In the genomic region with DNA sequence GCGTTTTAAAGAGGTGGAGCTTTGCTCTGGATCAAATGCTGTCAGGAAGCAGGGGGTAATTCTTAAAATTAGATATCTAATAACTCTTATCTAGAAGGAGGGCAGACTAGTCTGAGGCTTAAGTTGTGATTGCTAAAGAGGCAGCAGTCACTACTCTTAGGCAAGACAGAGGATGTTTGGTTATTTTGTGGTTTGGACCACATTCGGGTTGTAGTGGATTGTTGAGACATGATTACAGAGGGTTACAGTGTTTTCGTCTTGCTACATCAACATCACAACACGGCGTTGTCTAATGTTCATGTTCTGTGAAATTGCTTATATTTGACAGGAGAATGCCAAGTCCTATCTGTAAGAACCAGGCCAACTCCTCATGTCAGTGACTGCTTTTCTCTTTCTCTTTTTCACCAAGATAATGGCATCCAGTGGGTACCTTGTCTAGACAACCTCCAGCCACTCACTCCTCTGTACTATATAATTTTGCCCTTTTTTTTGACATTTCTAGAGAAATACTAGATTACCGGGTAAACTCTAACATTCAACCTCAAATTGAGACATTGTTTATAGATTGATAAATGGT, we compare ENCODE assay signal across 12 cellular contexts. TPM values are rescaled to one million over a fixed set of nuclear protein-coding genes. Genes with fewer than 3 reads are reported as not detected.
A peak's percentile ranks its signal among the peaks of the same experiment; 100 is the strongest.
DNase-seq lines count a peak whose midpoint lies in the region; ATAC-seq and TF ChIP-seq lines count a peak whose summit lies in the region.
"Had no signal": no experiment of that assay in that cellular context is flagged by ENCODE, and none has a peak within 500 bp of the region (broad histone marks: within the 10 kb centered on the region; RNA-seq: fewer than 3 reads in every experiment).

No MANE protein-coding gene starts in this region.

- ATAC-seq in HG02763 (IDR thresholded peaks at IDR 0.05; ENCODE audit: unreplicated experiment), result no peak
- no peak for ATAC-seq in GM18861 (IDR thresholded peaks at IDR 0.05; ENCODE audit: unreplicated experiment)
- ATAC-seq in GM18505 (IDR thresholded peaks at IDR 0.05; ENCODE audit: unreplicated experiment), result no peak

- TF ChIP-seq CTCF in fibroblast of mammary gland (conservative IDR thresholded peaks at IDR 0.05; ENCODE audit: control insufficient read depth, insufficient read depth, low read depth, low read length), result no peak

- DNase-seq in AG08395 (ENCODE audit: low spot score), result peak; percentile 65
- peak; percentile 93 for DNase-seq in GF-D8 (lab: John Stamatoyannopoulos, UW)
- peak; percentile 81 for DNase-seq in SK-MEL-5 (ENCODE audit: low read depth, low spot score)
- DNase-seq in fibroblast of mammary gland (ENCODE audit: low read depth), result peak; percentile 82
- DNase-seq in iPS-NIHi11 (ENCODE audit: low spot score), result no peak
- DNase-seq: colonic mucosa; NCI-H446 treated with DMSO at 0.1 percent for 48 hours; stimulated activated CD4-positive, alpha-beta T cell treated with anti-CD3 and anti-CD28 coated beads, Interleukin-2, amount 100 ng/mL, for 48 hours; substantia nigra had no signal

- no peak overlapping the region for H3K4me3 ChIP-seq in fibroblast of mammary gland (ENCODE audit: control insufficient read depth, low read depth, low read length)
- H3K4me3 ChIP-seq: colonic mucosa had no signal

- in situ Hi-C loops in SK-MEL-5 (cut with HindIII; ENCODE audit: low pct_unique_long_range_greater_than_20kb, low sequenced_read_pairs), result no loop called here

- no peak for TF ChIP-seq POLR2A in GM18505 (IDR thresholded peaks at IDR 0.05; ENCODE audit: borderline replicate concordance, extremely low read depth, insufficient read depth, insufficient read length)

RNA-seq across cellular contexts. Expression of a gene that starts 16.8 kb away (rescaled TPM):
- 247 and 272 TPM in 2 replicates for total RNA-seq in SK-MEL-5 (2014; rRNA removed; shearing (Covaris generic))
- 111 and 137 TPM in 2 replicates for polyA plus RNA-seq in SK-MEL-5 (2015; cell fraction: cytosol; rRNA removed)
- 42.7 and 44.8 TPM in 2 replicates for polyA plus RNA-seq in SK-MEL-5 (2015; cell fraction: nucleus; rRNA removed)
